Comparison of ENCODE assay signal across 8 cellular contexts in genomic region chr18:3624546-3624817, GRCh38.
A peak's percentile ranks its signal among the peaks of the same experiment; 100 is the strongest.
DNase-seq lines count a peak whose midpoint lies in the region; TF ChIP-seq lines count a peak whose summit lies in the region.

No MANE protein-coding gene starts in this region.

- no peak for TF ChIP-seq POLR2A in transverse colon (IDR thresholded peaks at IDR 0.05)

- intact Hi-C loops in transverse colon (cut with DNase I; ENCODE audit: low total_unique reads), result no loop called here

- H3K9me3 Mint-ChIP-seq in activated naive CD4-positive, alpha-beta T cell treated with anti-CD3 and anti-CD28 coated beads, Interleukin-2, amount 50 U/mL, for 24 hours, result no peaks in the 10 kb centered on the region
- no peaks in the 10 kb centered on the region for H3K9me3 Mint-ChIP-seq in brain

- TF ChIP-seq CTCF in brain (conservative IDR thresholded peaks at IDR 0.05) (no peak), transverse colon (IDR thresholded peaks at IDR 0.05) (no peak)

- no peaks in the 10 kb centered on the region for H3K36me3 ChIP-seq in mesodermal cell (ENCODE audit: control insufficient read depth, insufficient read depth, low read length)
- no peaks in the 10 kb centered on the region for H3K36me3 ChIP-seq in transverse colon

- H3K4me3 Mint-ChIP-seq in activated naive CD4-positive, alpha-beta T cell treated with anti-CD3 and anti-CD28 coated beads, Interleukin-2, amount 50 U/mL, for 24 hours, result peak overlapping the region; percentile 56
- peak overlapping the region in 3 of 5 experiments; percentile 25 to 46 (median 26) for H3K4me3 Mint-ChIP-seq in brain

- DNase-seq in activated naive CD4-positive, alpha-beta T cell (lab: John Stamatoyannopoulos, UW), result no peak
- DNase-seq in transverse colon (no peak), NCI-H1105 (lab: John Stamatoyannopoulos, UW) (no peak), NCI-H1417 (lab: John Stamatoyannopoulos, UW) (no peak), midbrain (lab: John Stamatoyannopoulos, UW) (no peak)

- H3K4me3 ChIP-seq in mesodermal cell (ENCODE audit: extremely low read depth, insufficient read depth, low read length, poor library complexity, severe bottlenecking) (peak overlapping the region; percentile 21), transverse colon (no peak overlapping the region)

- H3K27ac ChIP-seq in mesodermal cell (ENCODE audit: low read depth, low read length, severe bottlenecking), result peak overlapping the region; percentile 100
- H3K27ac ChIP-seq in transverse colon, result peak overlapping the region; percentile 82 to 86 (median 84)

- peaks cover 37% of the 10 kb centered on the region for H3K4me1 Mint-ChIP-seq in activated naive CD4-positive, alpha-beta T cell treated with anti-CD3 and anti-CD28 coated beads, Interleukin-2, amount 50 U/mL, for 24 hours
- peaks cover 40% of the 10 kb centered on the region for H3K4me1 Mint-ChIP-seq in brain

- no peaks in the 10 kb centered on the region for H3K27me3 ChIP-seq in transverse colon

- H3K4me1 ChIP-seq in mesodermal cell (ENCODE audit: control insufficient read depth, insufficient read depth, low read length, poor library complexity, severe bottlenecking) (peaks cover 33% of the 10 kb centered on the region), transverse colon (peaks cover 21 to 29% (median 22%) of the 10 kb centered on the region in 4 donors)

- H3K36me3 Mint-ChIP-seq in activated naive CD4-positive, alpha-beta T cell treated with anti-CD3 and anti-CD28 coated beads, Interleukin-2, amount 50 U/mL, for 24 hours, result no peaks in the 10 kb centered on the region
- H3K36me3 Mint-ChIP-seq in brain, result no peaks in the 10 kb centered on the region

- peak overlapping the region; percentile 79 for H3K27ac Mint-ChIP-seq in activated naive CD4-positive, alpha-beta T cell treated with anti-CD3 and anti-CD28 coated beads, Interleukin-2, amount 50 U/mL, for 24 hours
- peak overlapping the region; percentile 80 to 98 (median 92) for H3K27ac Mint-ChIP-seq in brain

- no peaks in the 10 kb centered on the region for H3K9me3 ChIP-seq in mesodermal cell (ENCODE audit: control insufficient read depth, low read length)
- H3K9me3 ChIP-seq in transverse colon, result no peaks in the 10 kb centered on the region

- H3K27me3 Mint-ChIP-seq in activated naive CD4-positive, alpha-beta T cell treated with anti-CD3 and anti-CD28 coated beads, Interleukin-2, amount 50 U/mL, for 24 hours, result no peaks in the 10 kb centered on the region
- H3K27me3 Mint-ChIP-seq in brain, result no peaks in the 10 kb centered on the region

- no peak for TF ChIP-seq EP300 in transverse colon (IDR thresholded peaks at IDR 0.05; ENCODE audit: low read depth)

- in situ Hi-C loops in transverse colon (cut with MboI; ENCODE audit: low pct_ligation_motif_present in 1 of 4, low pct_unique_long_range_greater_than_20kb in 1 of 4, low sequenced_read_pairs in 3 of 4), result no loop called here
